4 cellular contexts compared by ENCODE assay signal in genomic region chr9:73609381-73609780, GRCh38.
"Had no signal": no experiment of that assay in that cellular context is flagged by ENCODE, and none has a peak within 500 bp of the region (broad histone marks: within the 10 kb centered on the region; RNA-seq: fewer than 3 reads in every experiment).

No MANE protein-coding gene starts in this region.

- H3K4me3 ChIP-seq: GM23338 had no signal

- ATAC-seq: GM23338 had no signal

- DNase-seq: H9, HCEC 1CT, IMR-90 had no signal

- H2AFZ ChIP-seq: GM23338 had no signal

- H3K4me2 ChIP-seq: GM23338 had no signal
